9 cellular contexts compared by ENCODE assay signal in genomic region chr5:115542076-115542475, GRCh38. TPM values are rescaled to one million over a fixed set of nuclear protein-coding genes. Genes with fewer than 3 reads are reported as not detected.
DNase-seq lines count a peak whose midpoint lies in the region; ATAC-seq, FAIRE-seq and TF ChIP-seq lines count a peak whose summit lies in the region.
"Had no signal": no experiment of that assay in that cellular context is flagged by ENCODE, and none has a peak within 500 bp of the region (broad histone marks: within the 10 kb centered on the region; RNA-seq: fewer than 3 reads in every experiment).

No MANE protein-coding gene starts in this region.

- H3K27ac ChIP-seq in A549, result no peak overlapping the region
- no peak overlapping the region for H3K27ac ChIP-seq in mesodermal cell (ENCODE audit: low read depth, low read length, severe bottlenecking)

- TF ChIP-seq CTCF in A549 (IDR thresholded peaks at IDR 0.05) (no peak), astrocyte of the spinal cord (IDR thresholded peaks at IDR 0.05; ENCODE audit: low read depth, low read length) (no peak), omental fat pad (IDR thresholded peaks at IDR 0.05) (no peak)

- H3K9me3 ChIP-seq in A549 (peaks cover 9% of the 10 kb centered on the region; the same call in 1 of the 3 replicates), HAP-1 (peaks cover 4% of the 10 kb centered on the region), mesodermal cell (ENCODE audit: control insufficient read depth, low read length) (peaks cover 13% of the 10 kb centered on the region)

- no peak for TF ChIP-seq POLR2A in A549 (IDR thresholded peaks at IDR 0.05; ENCODE audit: low read length)

- CTCF ChIA-PET in A549 (lab: Yijun Ruan, JAX), result interaction anchor here (3.6 kb wide), 1 partner anchor 32 kb away, joined by 16 read pairs; no protein-coding TSS in a partner anchor

- WGBS in A549 (ENCODE audit: missing lambda C conversion rate), result 61% methylated on average over 3 of the region's 3 CpGs
- WGBS in mesodermal cell (ENCODE audit: insufficient coverage in 2 of 2), 2 experiments, result no CpG with 5 or more reads among the region's 3 CpGs

- H3K36me3 ChIP-seq in HAP-1 (replicated peaks) (peaks cover 37% of the 10 kb centered on the region), mesodermal cell (ENCODE audit: control insufficient read depth, insufficient read depth, low read length) (peaks cover 38% of the 10 kb centered on the region)

- no peaks in the 10 kb centered on the region for H3K27me3 ChIP-seq in HAP-1 (ENCODE audit: low read depth)

- no peak for TF ChIP-seq RAD21 in A549 (conservative IDR thresholded peaks at IDR 0.05 in 1 of 2, IDR thresholded peaks at IDR 0.05 in 1 of 2)

- ATAC-seq in A549 (no peak), omental fat pad (ENCODE audit: low FRiP score) (no peak), HG02970 (IDR thresholded peaks at IDR 0.05; ENCODE audit: low FRiP score, unreplicated experiment) (no peak)

- in situ Hi-C loops in HAP-1 (cut with MboI; ENCODE audit: low sequenced_read_pairs) (no loop called here), astrocyte of the spinal cord (cut with HindIII; ENCODE audit: low sequenced_read_pairs) (no loop called here)

- no peak for DNase-seq in A549 (ENCODE audit: low read depth in 1 of 2, low spot score in 1 of 2)
- DNase-seq in HAP-1 (ENCODE audit: low spot score in 2 of 2), result no peak
- no peak for DNase-seq in astrocyte of the spinal cord (ENCODE audit: low read depth, low spot score)
- DNase-seq in omental fat pad (ENCODE audit: low spot score), result no peak
- no peak for DNase-seq in HPDE6-E6E7 (ENCODE audit: extremely low spot score)
- DNase-seq in NCI-H1694 (lab: John Stamatoyannopoulos, UW), result no peak

- POLR2A ChIA-PET in A549 (lab: Yijun Ruan, JAX), result no interaction called here

- no peak for FAIRE-seq in A549 (lab: Jason Lieb, UNC)
- FAIRE-seq: TTC549 had no signal

- peak overlapping the region; percentile 82 for H3K4me3 ChIP-seq in A549
- peak overlapping the region; percentile 73 for H3K4me3 ChIP-seq in HAP-1
- H3K4me3 ChIP-seq in astrocyte of the spinal cord (ENCODE audit: low read depth, low read length), result peak overlapping the region; percentile 85
- H3K4me3 ChIP-seq in mesodermal cell (ENCODE audit: extremely low read depth, insufficient read depth, low read length, poor library complexity, severe bottlenecking), result peak overlapping the region; percentile 88

- H3K4me1 ChIP-seq in A549, result peaks cover 30% of the 10 kb centered on the region; the same call in 2 of the 3 replicates
- H3K4me1 ChIP-seq in HAP-1, result peaks cover 11% of the 10 kb centered on the region
- H3K4me1 ChIP-seq in mesodermal cell (ENCODE audit: control insufficient read depth, insufficient read depth, low read length, poor library complexity, severe bottlenecking), result no peaks in the 10 kb centered on the region

- TF ChIP-seq EP300 in A549 (IDR thresholded peaks at IDR 0.05), result no peak

- H3K4me2 ChIP-seq in A549, result peak overlapping the region; percentile 77

TF ChIP-seq in A549, 52 proteins besides CTCF, POLR2A, EP300 and RAD21:
- no peak for TF ChIP-seq JUNB (IDR thresholded peaks at IDR 0.05)
- TF ChIP-seq TFCP2L1 (CRISPR knock-in tag; IDR thresholded peaks at IDR 0.05), result no peak
- no peak for TF ChIP-seq NFE2L2 (conservative IDR thresholded peaks at IDR 0.05; ENCODE audit: low read length)
- TF ChIP-seq CHD2 (IDR thresholded peaks at IDR 0.05; ENCODE audit: low read length, partially characterized antibody), result no peak
- TF ChIP-seq BHLHE40 (IDR thresholded peaks at IDR 0.05; ENCODE audit: low read depth, low read length), result no peak
- no peak for TF ChIP-seq HOXB13 (CRISPR knock-in tag; IDR thresholded peaks at IDR 0.05; ENCODE audit: low read depth)

RNA-seq across cellular contexts. Expression of gene FEM1C, which starts 2.5 kb away (rescaled TPM):
- polyA plus RNA-seq in A549 (2011; rRNA removed), result 7.9 and 8.4 TPM in 2 replicates
- 1.3 and 1.8 TPM in 2 replicates for polyA plus RNA-seq in A549 (2012; cell fraction: cytosol; rRNA removed)
- 1.0 and 1.7 TPM in 2 replicates for polyA plus RNA-seq in A549 (2012; cell fraction: nucleus; rRNA removed)
- 5.6 to 6.8 TPM (median 6.3 TPM) in 3 replicates for polyA plus RNA-seq in A549 (2017; fragmentation: RNase III; extraction: RNeasy Plus Mini Kit Qiagen cat#74134 plus additional on column Dnase treatment)
- polyA minus RNA-seq in A549 (2011; rRNA and poly(A)+ RNA removed), result 7.7 and 7.9 TPM in 2 replicates
- polyA plus RNA-seq in mesodermal cell (2013, experiment 1 of 2), result 12.3 TPM
- 12.3 TPM for polyA plus RNA-seq in mesodermal cell (2013, experiment 2 of 2)
- 10 to 100 TPM; 20.4 to 52.2 (median 28.5) TPM for total RNA-seq in omental fat pad
